ENCODE assay signal across 17 cellular contexts in genomic region chr17:38358586-38359513, GRCh38.
A peak's percentile ranks its signal among the peaks of the same experiment; 100 is the strongest.
DNase-seq lines count a peak whose midpoint lies in the region; FAIRE-seq lines count a peak whose summit lies in the region.
"Had no signal": no experiment of that assay in that cellular context is flagged by ENCODE, and none has a peak within 500 bp of the region (broad histone marks: within the 10 kb centered on the region; RNA-seq: fewer than 3 reads in every experiment).

No MANE protein-coding gene starts in this region.

- no peak for FAIRE-seq in GM19239 (lab: Jason Lieb, UNC)
- FAIRE-seq: colon, H1 had no signal

- H3K4me3 ChIP-seq in rectal smooth muscle tissue (ENCODE audit: low read length), result no peak overlapping the region
- H3K4me3 ChIP-seq: esophagus squamous epithelium, mucosa of descending colon, PC-9 had no signal

- no peak overlapping the region for H3K9ac ChIP-seq in rectal smooth muscle tissue (ENCODE audit: low read length)

- DNase-seq in DMS79 (lab: John Stamatoyannopoulos, UW) (peak; percentile 6), NCI-H1694 treated with DMSO at 0.1 percent for 48 hours (lab: John Stamatoyannopoulos, UW) (peak; percentile 44), epithelial cell of prostate (ENCODE audit: low read depth, low spot score) (no peak), NCI-H748 treated with DMSO at 0.1 percent for 48 hours (lab: John Stamatoyannopoulos, UW) (no peak), OCI-M1 (lab: John Stamatoyannopoulos, UW) (no peak), GM19239 (ENCODE audit: insufficient read length, low spot score) (no peak)
- no peak for DNase-seq in activated CD4-positive, alpha-beta T cell treated with anti-CD3 and anti-CD28 coated beads for 4 hours
- DNase-seq: activated CD4-positive, CD25-positive, alpha-beta regulatory T cell; activated naive CD8-positive, alpha-beta T cell treated with anti-CD3 and anti-CD28 coated beads for 36 hours; esophagus squamous epithelium; mucosa of descending colon; NCI-H2227 treated with DMSO at 0.1 percent for 48 hours; PC-9 had no signal

- H3K36me3 ChIP-seq in rectal smooth muscle tissue (ENCODE audit: control insufficient read depth, insufficient read depth, low read length), result no peaks in the 10 kb centered on the region

- H3K4me1 ChIP-seq in rectal smooth muscle tissue (ENCODE audit: control insufficient read depth, insufficient read depth, low read length), result peaks cover 29% of the 10 kb centered on the region

- H3K27ac ChIP-seq in epithelial cell of prostate (peak overlapping the region; percentile 21), rectal smooth muscle tissue (ENCODE audit: low read depth, low read length) (peak overlapping the region; percentile 53)
- H3K27ac ChIP-seq: HL-60, PC-9 had no signal

- H3K27me3 ChIP-seq in rectal smooth muscle tissue (ENCODE audit: control insufficient read depth, insufficient read depth, low read length), result no peaks in the 10 kb centered on the region
- H3K27me3 ChIP-seq: esophagus squamous epithelium had no signal

Comparison
In these comparisons a context has a peak if more than half of its experiments do, and no peak if none do; other contexts are left out.
1. DNase-seq: peak in DMS79 (single experiment) and NCI-H1694 treated with DMSO at 0.1 percent for 48 hours (single experiment); none in epithelial cell of prostate (single experiment), NCI-H748 treated with DMSO at 0.1 percent for 48 hours (single experiment), OCI-M1 (single experiment), activated CD4-positive, alpha-beta T cell treated with anti-CD3 and anti-CD28 coated beads for 4 hours (0 of 2) and GM19239 (single experiment).